Comparison of ENCODE assay signal across 8 cellular contexts in the genomic region with DNA sequence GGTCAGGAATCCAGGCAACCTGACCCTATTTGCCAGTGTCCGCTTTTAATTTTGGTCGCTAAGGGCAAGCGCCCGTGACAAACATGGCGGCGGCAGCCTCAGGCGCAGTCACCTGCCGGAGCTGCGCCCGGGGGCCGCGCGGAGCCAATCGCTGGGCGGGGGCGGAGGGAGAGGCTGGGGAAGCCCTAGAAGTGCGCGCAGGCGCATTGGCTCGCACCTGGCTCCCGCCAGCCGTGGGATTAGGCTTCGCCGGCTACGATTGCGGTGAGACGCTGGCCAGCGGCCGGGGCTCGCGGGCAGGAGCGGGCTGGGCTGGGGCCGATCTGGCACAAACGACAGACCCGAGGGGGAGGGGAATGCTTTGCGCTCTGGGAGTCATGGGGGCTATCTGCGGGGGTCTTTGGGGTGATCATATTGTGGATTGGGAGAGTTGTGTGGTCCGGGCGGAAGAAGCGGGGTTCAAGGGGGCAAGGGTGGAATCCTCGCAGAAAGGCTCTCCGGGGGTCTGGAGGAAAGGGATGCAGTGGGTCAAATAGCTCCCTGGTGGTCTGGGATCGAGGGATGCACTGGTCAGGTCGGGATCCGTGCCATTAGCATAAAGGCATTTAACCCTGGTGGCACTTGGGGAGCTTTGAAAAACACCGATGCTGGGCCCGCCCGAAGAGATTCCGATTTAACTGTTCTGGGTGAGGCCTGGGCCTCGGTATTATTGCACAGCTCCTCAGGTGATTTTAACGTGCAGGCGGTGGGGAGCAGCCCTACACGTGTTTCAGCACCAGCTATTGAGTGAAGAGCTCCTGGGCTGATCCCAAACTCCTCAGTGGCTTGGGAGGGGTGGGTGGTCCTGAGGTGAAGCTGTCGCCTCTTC. TPM values are rescaled to one million over a fixed set of nuclear protein-coding genes. Genes with fewer than 3 reads are reported as not detected.
DNase-seq lines count a peak whose midpoint lies in the region; ATAC-seq and TF ChIP-seq lines count a peak whose summit lies in the region.

No MANE protein-coding gene starts in this region.

- no peak for DNase-seq in AG09309 (ENCODE audit: low read depth)
- peak; percentile 88 for DNase-seq in NCI-H460 (ENCODE audit: extremely low read depth, low read depth)
- peak; percentile 97 for DNase-seq in activated CD4-positive, alpha-beta T cell treated with anti-CD3 and anti-CD28 coated beads for 48 hours
- peak; percentile 96 for DNase-seq in left lobe of liver (ENCODE audit: low spot score)
- peak; percentile 92 for DNase-seq in stimulated activated CD4-positive, alpha-beta T cell treated with anti-CD3 and anti-CD28 coated beads, Interleukin-2, amount 100 ng/mL, for 4 hours (ENCODE audit: low read depth)

- H3K4me3 ChIP-seq in AG09309 (ENCODE audit: control insufficient read depth, low read depth, low read length) = peak overlapping the region; percentile 41

- ATAC-seq in GM19035 (IDR thresholded peaks at IDR 0.05; ENCODE audit: unreplicated experiment) (peak; percentile 88), HG03354 (IDR thresholded peaks at IDR 0.05; ENCODE audit: poor library complexity, severe bottlenecking, unreplicated experiment) (peak; percentile 86), left lobe of liver (peak; percentile 93)

- peak overlapping the region; percentile 66 for H3K27ac ChIP-seq in cingulate gyrus (ENCODE audit: low read depth, low read length)

- TF ChIP-seq CTCF in AG09309 (IDR thresholded peaks at IDR 0.05; ENCODE audit: control insufficient read depth, insufficient read depth, low read depth, low read length, missing control alignments) = no peak

RNA-seq across cellular contexts. Expression of a gene that starts 10.1 kb away (rescaled TPM):
- total RNA-seq in NCI-H460 (2014; rRNA removed; shearing (Covaris generic)) = 0.37 and 0.55 TPM in 2 replicates
- polyA plus RNA-seq in NCI-H460 (2014; cell fraction: nucleus; rRNA removed) = 0.11 and 0.60 TPM in 2 replicates
- not detected for total RNA-seq in left lobe of liver

RNA-seq across cellular contexts. Expression of a gene that starts 29.0 kb away (rescaled TPM):
- total RNA-seq in NCI-H460 (2014; rRNA removed; shearing (Covaris generic)) = 51.7 and 55.3 TPM in 2 replicates
- 82.1 and 118 TPM in 2 replicates for polyA plus RNA-seq in NCI-H460 (2014; cell fraction: nucleus; rRNA removed)
- total RNA-seq in left lobe of liver = 23.4 TPM

RNA-seq across cellular contexts. Expression of a gene that starts 40.8 kb away (rescaled TPM):
- total RNA-seq in NCI-H460 (2014; rRNA removed; shearing (Covaris generic)) = 13.7 and 18.1 TPM in 2 replicates
- polyA plus RNA-seq in NCI-H460 (2014; cell fraction: nucleus; rRNA removed) = 31.3 and 38.5 TPM in 2 replicates
- total RNA-seq in left lobe of liver = 12.7 TPM

RNA-seq across cellular contexts. Expression of a gene that starts 41.1 kb away (rescaled TPM):
- 78.5 and 93.2 TPM in 2 replicates for total RNA-seq in NCI-H460 (2014; rRNA removed; shearing (Covaris generic))
- 64.8 and 78.4 TPM in 2 replicates for polyA plus RNA-seq in NCI-H460 (2014; cell fraction: nucleus; rRNA removed)
- 25.5 TPM for total RNA-seq in left lobe of liver

RNA-seq across cellular contexts. Expression of a gene that starts 42.4 kb away (rescaled TPM):
- total RNA-seq in NCI-H460 (2014; rRNA removed; shearing (Covaris generic)) = 1.9 and 2.2 TPM in 2 replicates
- polyA plus RNA-seq in NCI-H460 (2014; cell fraction: nucleus; rRNA removed) = 1.5 and 2.7 TPM in 2 replicates
- total RNA-seq in left lobe of liver = 6.8 TPM
